15 cellular contexts compared by ENCODE assay signal in the genomic region with DNA sequence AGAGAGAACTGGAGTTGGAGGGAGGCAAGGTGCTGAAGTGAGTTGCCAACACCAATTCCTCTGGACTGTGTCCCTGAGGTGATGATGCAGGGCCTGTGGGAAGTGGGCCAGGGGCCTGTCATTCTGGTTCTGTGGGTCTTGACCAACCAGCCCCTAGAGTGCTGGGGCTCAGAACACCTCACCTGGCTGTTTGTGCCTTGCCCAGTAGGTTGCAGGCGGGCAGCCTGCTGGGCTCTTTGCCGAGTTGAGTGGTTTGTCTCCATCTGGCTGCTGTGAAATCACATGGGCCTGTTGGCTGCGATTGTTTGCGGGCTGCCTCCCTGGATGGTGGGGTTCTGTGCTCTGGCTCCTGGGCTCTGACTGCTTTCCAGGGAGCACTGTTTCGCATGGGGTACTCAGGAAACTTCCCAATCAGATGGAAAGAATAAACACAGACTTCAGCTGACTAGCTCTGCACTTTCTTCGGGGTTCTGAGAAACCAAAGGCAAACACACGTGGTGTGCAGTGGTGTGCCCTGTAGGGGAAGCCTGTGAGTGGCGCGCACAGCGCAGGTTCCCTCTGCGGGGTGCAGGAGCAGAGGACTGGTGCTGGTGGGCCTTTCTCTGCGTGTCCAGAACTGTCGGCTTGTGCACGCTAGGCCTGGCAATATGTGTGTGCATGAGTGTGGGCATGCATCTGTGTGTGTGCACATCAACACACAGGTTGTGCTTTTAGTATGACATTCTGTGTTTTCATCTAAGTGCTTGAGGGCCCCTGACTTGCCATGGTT.
DNase-seq lines count a peak whose midpoint lies in the region; ATAC-seq and TF ChIP-seq lines count a peak whose summit lies in the region.
"Had no signal": no experiment of that assay in that cellular context is flagged by ENCODE, and none has a peak within 500 bp of the region (broad histone marks: within the 10 kb centered on the region; RNA-seq: fewer than 3 reads in every experiment).

No MANE protein-coding gene starts in this region.

- ATAC-seq in HG02852 (IDR thresholded peaks at IDR 0.05; ENCODE audit: unreplicated experiment) (peak; percentile 11), HG03460 (IDR thresholded peaks at IDR 0.05; ENCODE audit: unreplicated experiment) (no peak), GM21825 (IDR thresholded peaks at IDR 0.05; ENCODE audit: unreplicated experiment) (no peak)
- ATAC-seq in stimulated activated naive B cell treated with anti-CD40 and anti-IgM and Interleukin-4, amounts not matched to agents 10 μg/mL and 1 μg/mL and 100 μg/mL, for 72 hours (replicated peaks) = no peak

- no peak overlapping the region for H3K27ac Mint-ChIP-seq in stimulated activated naive B cell treated with anti-CD40 and anti-IgM and Interleukin-4, amounts not matched to agents 10 μg/mL and 1 μg/mL and 100 μg/mL, for 72 hours

- H3K27me3 ChIP-seq in muscle layer of colon (ENCODE audit: control insufficient read depth in 1 of 2, insufficient read depth in 2 of 2, low read length in 2 of 2) = no peaks in the 10 kb centered on the region
- H3K27me3 ChIP-seq: adrenal gland; BLaER1 treated with 17β-estradiol and CSF1 and Interleukin-3, amounts not matched to agents 10 nM and 100 nM had no signal

- H3K4me1 Mint-ChIP-seq in stimulated activated naive B cell treated with anti-CD40 and anti-IgM and Interleukin-4, amounts not matched to agents 10 μg/mL and 1 μg/mL and 100 μg/mL, for 72 hours = peaks cover 4 to 10% of the 10 kb centered on the region in 2 donors

- TF ChIP-seq CTCF in C4-2B (conservative IDR thresholded peaks at IDR 0.05) = no peak

- no peaks in the 10 kb centered on the region for H3K9me3 ChIP-seq in muscle layer of colon (ENCODE audit: low read length)
- H3K9me3 ChIP-seq: adrenal gland; BLaER1 treated with 17β-estradiol and CSF1 and Interleukin-3, amounts not matched to agents 10 nM and 100 nM; suprapubic skin had no signal

- no peaks in the 10 kb centered on the region for H3K36me3 ChIP-seq in muscle layer of colon (ENCODE audit: insufficient read depth, low read length)
- H3K36me3 ChIP-seq: adrenal gland; BLaER1 treated with 17β-estradiol and CSF1 and Interleukin-3, amounts not matched to agents 10 nM and 100 nM; suprapubic skin had no signal

- H3K27ac ChIP-seq in C4-2B (peak overlapping the region; percentile 67), muscle layer of colon (ENCODE audit: low read depth, low read length) (peak overlapping the region; percentile 70)
- H3K27ac ChIP-seq: adrenal gland; BLaER1 treated with 17β-estradiol and CSF1 and Interleukin-3, amounts not matched to agents 10 nM and 100 nM; suprapubic skin had no signal

- peaks cover 25% of the 10 kb centered on the region for H3K4me1 ChIP-seq in muscle layer of colon (ENCODE audit: insufficient read depth, low read length)

- no peaks in the 10 kb centered on the region for H3K36me3 Mint-ChIP-seq in stimulated activated naive B cell treated with anti-CD40 and anti-IgM and Interleukin-4, amounts not matched to agents 10 μg/mL and 1 μg/mL and 100 μg/mL, for 72 hours

- peaks cover 0 to 18% of the 10 kb centered on the region in 2 donors for H3K27me3 Mint-ChIP-seq in stimulated activated naive B cell treated with anti-CD40 and anti-IgM and Interleukin-4, amounts not matched to agents 10 μg/mL and 1 μg/mL and 100 μg/mL, for 72 hours

- no peak overlapping the region for H3K4me3 ChIP-seq in muscle layer of colon (ENCODE audit: low read depth in 1 of 2, low read length in 2 of 2)
- H3K4me3 ChIP-seq: adrenal gland; BLaER1 treated with 17β-estradiol and CSF1 and Interleukin-3, amounts not matched to agents 10 nM and 100 nM; suprapubic skin had no signal

- peaks cover 0 to 1% of the 10 kb centered on the region in 2 donors for H3K9me3 Mint-ChIP-seq in stimulated activated naive B cell treated with anti-CD40 and anti-IgM and Interleukin-4, amounts not matched to agents 10 μg/mL and 1 μg/mL and 100 μg/mL, for 72 hours
- H3K9me3 Mint-ChIP-seq: neural crest cell had no signal

- H3K4me3 Mint-ChIP-seq in stimulated activated naive B cell treated with anti-CD40 and anti-IgM and Interleukin-4, amounts not matched to agents 10 μg/mL and 1 μg/mL and 100 μg/mL, for 72 hours = no peak overlapping the region
- H3K4me3 Mint-ChIP-seq: neural crest cell, T-helper 17 cell had no signal

- no peak overlapping the region for H3K9ac ChIP-seq in muscle layer of colon (ENCODE audit: low read length)
- H3K9ac ChIP-seq: BLaER1 treated with 17β-estradiol and CSF1 and Interleukin-3, amounts not matched to agents 10 nM and 100 nM had no signal

- peak; percentile 86 for DNase-seq in globus pallidus (ENCODE audit: low spot score)
- no peak for DNase-seq in SW 1271 (lab: John Stamatoyannopoulos, UW)
- DNase-seq in stimulated activated naive B cell treated with anti-CD40 and anti-IgM and Interleukin-4, amounts not matched to agents 10 μg/mL and 1 μg/mL and 100 μg/mL, for 72 hours = no peak
- DNase-seq: MM.1S; stimulated activated CD4-positive, alpha-beta T cell treated with anti-CD3 and anti-CD28 coated beads, Interleukin-1b, Interleukin-23, amount 100 ng/mL, for 48 hours; T-helper 17 cell had no signal
